In genomic region chr15:28133281-28133680, GRCh38 we compare ENCODE assay signal across 1 cellular context.
TF ChIP-seq lines count a peak whose summit lies in the region.

No MANE protein-coding gene starts in this region.

TF ChIP-seq in WTC11, 78 proteins besides CTCF, POLR2A, EP300 and RAD21 (continued from another document):
- no peak for TF ChIP-seq PRDM15 (CRISPR knock-in tag; IDR thresholded peaks at IDR 0.05)
- TF ChIP-seq ZBTB43 (CRISPR knock-in tag; IDR thresholded peaks at IDR 0.05), result no peak
- no peak for TF ChIP-seq ATF6 (CRISPR knock-in tag; IDR thresholded peaks at IDR 0.05)
- TF ChIP-seq JUN (CRISPR knock-in tag; IDR thresholded peaks at IDR 0.05), result no peak
- TF ChIP-seq ELF4 (CRISPR knock-in tag; IDR thresholded peaks at IDR 0.05; ENCODE audit: low read depth), result no peak
- TF ChIP-seq ZNF423 (CRISPR knock-in tag; IDR thresholded peaks at IDR 0.05), result no peak
- no peak for TF ChIP-seq NFATC4 (CRISPR knock-in tag; IDR thresholded peaks at IDR 0.05)
- no peak for TF ChIP-seq TEAD1 (CRISPR knock-in tag; IDR thresholded peaks at IDR 0.05)
- no peak for TF ChIP-seq ZNF138 (CRISPR knock-in tag; conservative IDR thresholded peaks at IDR 0.05)
